In genomic region chr20:56616704-56617103, GRCh38 we compare ENCODE assay signal across 24 cellular contexts. TPM values are rescaled to one million over a fixed set of nuclear protein-coding genes. Genes with fewer than 3 reads are reported as not detected.
DNase-seq lines count a peak whose midpoint lies in the region; ATAC-seq and TF ChIP-seq lines count a peak whose summit lies in the region.
"Had no signal": no experiment of that assay in that cellular context is flagged by ENCODE, and none has a peak within 500 bp of the region (broad histone marks: within the 10 kb centered on the region; RNA-seq: fewer than 3 reads in every experiment).

No MANE protein-coding gene starts in this region.

- H3K9me3 Mint-ChIP-seq in chondrocyte (ENCODE audit: low read depth) (peaks cover 3% of the 10 kb centered on the region), nephron progenitor cell (peaks cover 3% of the 10 kb centered on the region)
- H3K9me3 Mint-ChIP-seq: H9 had no signal

- H3K36me3 Mint-ChIP-seq in chondrocyte (ENCODE audit: low read depth) (peaks cover under 1% of the 10 kb centered on the region), nephron progenitor cell (ENCODE audit: low read depth) (no peaks in the 10 kb centered on the region)
- H3K36me3 Mint-ChIP-seq: CD4-positive, CD25-positive, alpha-beta regulatory T cell had no signal

- no peak overlapping the region for H3K27ac Mint-ChIP-seq in chondrocyte (ENCODE audit: unreplicated experiment)
- peak overlapping the region; percentile 2 for H3K27ac Mint-ChIP-seq in nephron progenitor cell
- H3K27ac Mint-ChIP-seq: CD4-positive, CD25-positive, alpha-beta regulatory T cell had no signal

- WGBS in aorta, 2 donors, result 56 to 65% methylated on average over 8 of the region's 8 CpGs

- H3K4me3 ChIP-seq in aorta (ENCODE audit: low read length in 2 of 2) (no peak overlapping the region), H7 (ENCODE audit: insufficient read depth, low read depth, low read length) (no peak overlapping the region)
- H3K4me3 ChIP-seq: K562, SJSA1 had no signal

- no peak for TF ChIP-seq CTCF in chondrocyte (IDR thresholded peaks at IDR 0.05)
- no peak for TF ChIP-seq CTCF in nephron progenitor cell (IDR thresholded peaks at IDR 0.05)

- H3K4me3 Mint-ChIP-seq in chondrocyte (ENCODE audit: unreplicated experiment) (no peak overlapping the region), nephron progenitor cell (no peak overlapping the region)
- H3K4me3 Mint-ChIP-seq: CD4-positive, CD25-positive, alpha-beta regulatory T cell; H9 had no signal

- H3K27me3 ChIP-seq in aorta (ENCODE audit: control insufficient read depth in 1 of 2, insufficient read depth in 2 of 2, low read length in 1 of 2), result no peaks in the 10 kb centered on the region
- no peaks in the 10 kb centered on the region for H3K27me3 ChIP-seq in H7 (ENCODE audit: control insufficient read depth, insufficient read depth, low read length)
- H3K27me3 ChIP-seq: BE2C, SJSA1 had no signal

- peaks cover 2% of the 10 kb centered on the region for H3K9me3 ChIP-seq in aorta (ENCODE audit: control insufficient read depth, low read length)
- H3K9me3 ChIP-seq: BE2C, SJSA1 had no signal

- no peaks in the 10 kb centered on the region for H3K4me1 ChIP-seq in aorta (ENCODE audit: control insufficient read depth in 1 of 2, insufficient read depth in 2 of 2, low read length in 2 of 2)
- H3K4me1 ChIP-seq: BE2C, SJSA1 had no signal

- DNase-seq in Right ventricle myocardium superior (peak; percentile 49), Right ventricle myocardium inferior (ENCODE audit: missing footprints) (no peak), chondrocyte (ENCODE audit: low spot score) (peak; percentile 41), nephron progenitor cell (no peak), aorta (peak in 1 of 2 donors; percentile 64), H7 (no peak), NCI-H187 (lab: John Stamatoyannopoulos, UW) (no peak)
- DNase-seq: 8988T; ACHN; BE2C; CD4-positive, CD25-positive, alpha-beta regulatory T cell; DMS153; DND-41; H9; Kasumi-1; NCI-H1092 treated with DMSO at 0.1 percent for 48 hours; NCI-H1436 treated with DMSO at 0.1 percent for 48 hours; NCI-H1930; NCI-H2107; NCI-H524; NCI-H774 had no signal

- intact Hi-C loops in Right ventricle myocardium superior (cut with DNase I), result no loop called here
- intact Hi-C loops in Right ventricle myocardium inferior (cut with DNase I), result no loop called here
- intact Hi-C loops in aorta (cut with DNase I), result no loop called here

- H3K27ac ChIP-seq in aorta (ENCODE audit: low read depth in 1 of 2, low read length in 2 of 2), result no peak overlapping the region
- H3K27ac ChIP-seq: SJSA1 had no signal

- H3K4me1 Mint-ChIP-seq in chondrocyte (ENCODE audit: low read depth) (no peaks in the 10 kb centered on the region), nephron progenitor cell (peaks cover 2% of the 10 kb centered on the region)
- H3K4me1 Mint-ChIP-seq: CD4-positive, CD25-positive, alpha-beta regulatory T cell had no signal

- ATAC-seq in Right ventricle myocardium superior (ENCODE audit: poor library complexity), result peak; percentile 29
- no peak for ATAC-seq in Right ventricle myocardium inferior
- peak; percentile 11 for ATAC-seq in aorta (ENCODE audit: low FRiP score)
- ATAC-seq in HG03045 (IDR thresholded peaks at IDR 0.05; ENCODE audit: unreplicated experiment), result no peak
- ATAC-seq: K562 had no signal

- H3K27me3 Mint-ChIP-seq in chondrocyte (ENCODE audit: low read depth) (peaks cover 2% of the 10 kb centered on the region), nephron progenitor cell (ENCODE audit: low read depth, poor library complexity) (peaks cover 22% of the 10 kb centered on the region)

- H3K36me3 ChIP-seq in aorta (ENCODE audit: control insufficient read depth in 1 of 2, insufficient read depth in 2 of 2, low read length in 1 of 2) (no peaks in the 10 kb centered on the region), H7 (replicated peaks; ENCODE audit: control insufficient read depth, insufficient read depth, low read length) (no peaks in the 10 kb centered on the region)
- H3K36me3 ChIP-seq: BE2C, SJSA1 had no signal

RNA-seq across cellular contexts. Expression of gene TFAP2C, which starts 12.4 kb away (rescaled TPM):
- total RNA-seq in Right ventricle myocardium superior (0.16 TPM), Right ventricle myocardium inferior (0.22 TPM), chondrocyte (4.8 to 36.2 TPM (median 5.2 TPM) in 3 replicates), aorta (under 1 TPM; 0.39 to 0.54 TPM)
- polyA plus RNA-seq in aorta, result not detected
- total RNA-seq in H7 (2014; rRNA removed; shearing (Covaris generic)), result 23.6 and 38.4 TPM in 2 replicates
- total RNA-seq: CD4-positive, CD25-positive, alpha-beta regulatory T cell; K562 had no signal
- polyA plus RNA-seq: CD4-positive, CD25-positive, alpha-beta regulatory T cell had no signal

Comparison
In these comparisons a context has a peak if more than half of its experiments do, and no peak if none do; other contexts are left out.
1. ATAC-seq: peak in Right ventricle myocardium superior (single experiment) and aorta (single experiment); none in Right ventricle myocardium inferior (single experiment) and HG03045 (single experiment).
2. DNase-seq: peak in Right ventricle myocardium superior (single experiment) and chondrocyte (single experiment); none in Right ventricle myocardium inferior (single experiment), nephron progenitor cell (single experiment), H7 (single experiment) and NCI-H187 (0 of 2).